Comparison of ENCODE assay signal across 8 cellular contexts in genomic region chrX:68146054-68146453, GRCh38.
DNase-seq lines count a peak whose midpoint lies in the region; ATAC-seq, FAIRE-seq and TF ChIP-seq lines count a peak whose summit lies in the region.

No MANE protein-coding gene starts in this region.

- ATAC-seq in A549 (peak; percentile 95 to 96), GM19452 (IDR thresholded peaks at IDR 0.05; ENCODE audit: unreplicated experiment) (no peak)
- no peak for ATAC-seq in natural killer cell treated with Interleukin-12 subunit alpha and Interleukin-12 subunit beta and Interleukin-15 and Interleukin-18, amount 100 ng/mL, for 72 hours

- H3K27ac Mint-ChIP-seq in natural killer cell treated with Interleukin-12 subunit alpha and Interleukin-12 subunit beta and Interleukin-15 and Interleukin-18, amount 100 ng/mL, for 72 hours: no peak overlapping the region

- no peak for TF ChIP-seq POLR2A in A549 (IDR thresholded peaks at IDR 0.05; ENCODE audit: low read length)

- DNase-seq in A549 (ENCODE audit: low read depth in 1 of 2, low spot score in 1 of 2) (peak; percentile 1 to 56), H7 (peak; percentile 6), SK-N-DZ (ENCODE audit: low spot score) (peak; percentile 1), left ventricle myocardium inferior (no peak), occipital lobe (lab: John Stamatoyannopoulos, UW) (no peak), NCI-H2081 (lab: John Stamatoyannopoulos, UW) (no peak)
- no peak for DNase-seq in natural killer cell treated with Interleukin-12 subunit alpha and Interleukin-12 subunit beta and Interleukin-15 and Interleukin-18, amount 100 ng/mL, for 72 hours (ENCODE audit: low spot score)

- H3K27me3 Mint-ChIP-seq in natural killer cell treated with Interleukin-12 subunit alpha and Interleukin-12 subunit beta and Interleukin-15 and Interleukin-18, amount 100 ng/mL, for 72 hours: peaks cover 0 to 17% of the 10 kb centered on the region in 2 donors

- CTCF ChIA-PET in A549 (lab: Yijun Ruan, JAX): interaction anchor here (0.7 to 2.1 kb wide), 7 partner anchors 10 to 1417 kb away, joined by 3 to 9 read pairs (median 3); no protein-coding TSS in a partner anchor

- H3K9me3 ChIP-seq in A549 (no peaks in the 10 kb centered on the region), left ventricle myocardium inferior (replicated peaks) (no peaks in the 10 kb centered on the region)

- no peaks in the 10 kb centered on the region for H3K27me3 ChIP-seq in H7 (ENCODE audit: control insufficient read depth, insufficient read depth, low read length)
- no peaks in the 10 kb centered on the region for H3K27me3 ChIP-seq in left ventricle myocardium inferior (ENCODE audit: low read depth)

- H3K4me3 Mint-ChIP-seq in natural killer cell treated with Interleukin-12 subunit alpha and Interleukin-12 subunit beta and Interleukin-15 and Interleukin-18, amount 100 ng/mL, for 72 hours: no peak overlapping the region

- H3K4me2 ChIP-seq in A549: no peak overlapping the region

- no peak overlapping the region for H3K4me3 ChIP-seq in A549
- H3K4me3 ChIP-seq in H7 (ENCODE audit: insufficient read depth, low read depth, low read length): no peak overlapping the region
- H3K4me3 ChIP-seq in left ventricle myocardium inferior: no peak overlapping the region

- no peaks in the 10 kb centered on the region for H3K36me3 ChIP-seq in H7 (replicated peaks; ENCODE audit: control insufficient read depth, insufficient read depth, low read length)
- no peaks in the 10 kb centered on the region for H3K36me3 ChIP-seq in left ventricle myocardium inferior

- TF ChIP-seq CTCF in A549 (IDR thresholded peaks at IDR 0.05) (peak; percentile 55), left ventricle myocardium inferior (IDR thresholded peaks at IDR 0.05; ENCODE audit: borderline replicate concordance) (peak; percentile 57)

- 1% methylated on average over 2 of the region's 2 CpGs for WGBS in A549 (ENCODE audit: missing lambda C conversion rate)

- no peaks in the 10 kb centered on the region for H3K9me3 Mint-ChIP-seq in natural killer cell treated with Interleukin-12 subunit alpha and Interleukin-12 subunit beta and Interleukin-15 and Interleukin-18, amount 100 ng/mL, for 72 hours

- POLR2A ChIA-PET in A549 (lab: Yijun Ruan, JAX): no interaction called here

- H3K4me1 Mint-ChIP-seq in natural killer cell treated with Interleukin-12 subunit alpha and Interleukin-12 subunit beta and Interleukin-15 and Interleukin-18, amount 100 ng/mL, for 72 hours (ENCODE audit: low read depth in 2 of 2): no peaks in the 10 kb centered on the region

- H3K4me1 ChIP-seq in A549 (no peaks in the 10 kb centered on the region), left ventricle myocardium inferior (no peaks in the 10 kb centered on the region)

- no peak for FAIRE-seq in A549 (lab: Jason Lieb, UNC)

- peak; percentile 60 to 63 for TF ChIP-seq RAD21 in A549 (conservative IDR thresholded peaks at IDR 0.05 in 1 of 2, IDR thresholded peaks at IDR 0.05 in 1 of 2)

- H3K27ac ChIP-seq in A549 (no peak overlapping the region), left ventricle myocardium inferior (replicated peaks) (no peak overlapping the region)

- intact Hi-C loops in left ventricle myocardium inferior (cut with micrococcal nuclease): no loop called here

- TF ChIP-seq EP300 in A549 (IDR thresholded peaks at IDR 0.05): no peak

- H3K36me3 Mint-ChIP-seq in natural killer cell treated with Interleukin-12 subunit alpha and Interleukin-12 subunit beta and Interleukin-15 and Interleukin-18, amount 100 ng/mL, for 72 hours: no peaks in the 10 kb centered on the region

TF ChIP-seq in A549, 52 proteins besides CTCF, POLR2A, EP300 and RAD21:
- no peak for TF ChIP-seq JUN (IDR thresholded peaks at IDR 0.05)
- TF ChIP-seq SMC3 (IDR thresholded peaks at IDR 0.05): peak; percentile 41; the same call in 2 of the 3 replicates
TF ChIP-seq in A549: peak in this region for 1.

Comparison
In these comparisons a context has a peak if more than half of its experiments do, and no peak if none do; other contexts are left out.
1. ATAC-seq: peak in A549 (2 of 2); none in GM19452 (single experiment) and natural killer cell treated with Interleukin-12 subunit alpha and Interleukin-12 subunit beta and Interleukin-15 and Interleukin-18, amount 100 ng/mL, for 72 hours (0 of 2).
2. DNase-seq: peak in A549 (2 of 2), H7 (single experiment) and SK-N-DZ (single experiment); none in left ventricle myocardium inferior (single experiment), occipital lobe (single experiment), NCI-H2081 (0 of 2) and natural killer cell treated with Interleukin-12 subunit alpha and Interleukin-12 subunit beta and Interleukin-15 and Interleukin-18, amount 100 ng/mL, for 72 hours (single experiment).